12 cellular contexts compared by ENCODE assay signal in genomic region chr20:41171736-41172295, GRCh38. TPM values are rescaled to one million over a fixed set of nuclear protein-coding genes. Genes with fewer than 3 reads are reported as not detected.
DNase-seq lines count a peak whose midpoint lies in the region; ATAC-seq and TF ChIP-seq lines count a peak whose summit lies in the region.
"Had no signal": no experiment of that assay in that cellular context is flagged by ENCODE, and none has a peak within 500 bp of the region (broad histone marks: within the 10 kb centered on the region; RNA-seq: fewer than 3 reads in every experiment).

No MANE protein-coding gene starts in this region.

- H3K23me2 ChIP-seq in H9 (ENCODE audit: insufficient read length, low read depth, low read length, poor library complexity, severe bottlenecking): no peaks in the 10 kb centered on the region

- H2BK15ac ChIP-seq in H9 (ENCODE audit: low read depth, low read length): no peak overlapping the region

- no CpG with 5 or more reads among the region's 3 CpGs for WGBS in H9 (ENCODE audit: extremely low coverage, insufficient read length, low lambda C conversion rate)

- H4K8ac ChIP-seq in H9 (replicated peaks; ENCODE audit: insufficient read length, low read depth, low read length): no peak overlapping the region

- H4K5ac ChIP-seq in H9 (ENCODE audit: insufficient read length, low read depth, low read length): no peak overlapping the region

- H3K9me3 ChIP-seq in H9 (ENCODE audit: control insufficient read depth, low read depth, low read length) (no peaks in the 10 kb centered on the region), skeletal muscle tissue (ENCODE audit: control insufficient read depth in 3 of 3, low read length in 3 of 3) (no peaks in the 10 kb centered on the region)

- H3K27me3 ChIP-seq in H9 (ENCODE audit: insufficient read depth, low read length) (no peaks in the 10 kb centered on the region), foreskin keratinocyte (no peaks in the 10 kb centered on the region), skeletal muscle tissue (ENCODE audit: control insufficient read depth in 3 of 3, insufficient read depth in 3 of 3, low read length in 3 of 3) (no peaks in the 10 kb centered on the region)

- H3K27ac ChIP-seq in H9 (ENCODE audit: insufficient read length, low read depth, low read length) (no peak overlapping the region), foreskin keratinocyte (no peak overlapping the region), skeletal muscle tissue (ENCODE audit: low read depth, low read length) (peak overlapping the region; percentile 39)

- H3K36me3 ChIP-seq in skeletal muscle tissue (ENCODE audit: control insufficient read depth in 3 of 3, insufficient read depth in 3 of 3, low read length in 3 of 3): peaks cover 51 to 64% (median 59%) of the 10 kb centered on the region in 3 donors

- H2BK12ac ChIP-seq in H9 (ENCODE audit: insufficient read length, low read depth, low read length): no peak overlapping the region

- TF ChIP-seq CTCF in H9 (conservative IDR thresholded peaks at IDR 0.05): no peak
- no peak for TF ChIP-seq CTCF in foreskin keratinocyte (conservative IDR thresholded peaks at IDR 0.05)

- H3K9ac ChIP-seq in H9 (ENCODE audit: extremely low read depth, insufficient read length, low read length) (no peak overlapping the region), skeletal muscle tissue (ENCODE audit: low read depth in 1 of 3, low read length in 3 of 3) (peak overlapping the region; percentile 4 to 40 (median 28))

- no peak overlapping the region for H3K4me2 ChIP-seq in H9 (ENCODE audit: insufficient read depth, insufficient read length, low read length)

- no peak overlapping the region for H4K91ac ChIP-seq in H9 (ENCODE audit: insufficient read length, low read depth, low read length)

- H3K4me3 ChIP-seq in skeletal muscle tissue (ENCODE audit: low read length in 3 of 3): no peak overlapping the region

- H3K79me1 ChIP-seq in H9 (ENCODE audit: insufficient read depth, low read depth, low read length, poor library complexity, severe bottlenecking): no peaks in the 10 kb centered on the region

- no peaks in the 10 kb centered on the region for H3K4me1 ChIP-seq in H9 (ENCODE audit: insufficient read depth, low read length)
- peaks cover 12% of the 10 kb centered on the region for H3K4me1 ChIP-seq in foreskin keratinocyte
- peaks cover 42 to 51% (median 50%) of the 10 kb centered on the region in 3 donors for H3K4me1 ChIP-seq in skeletal muscle tissue (ENCODE audit: control insufficient read depth in 3 of 3, insufficient read depth in 3 of 3, low read length in 3 of 3)

- H3K36me3 Mint-ChIP-seq in H9 (ENCODE audit: insufficient read depth in 1 of 3, low read depth in 3 of 3): peaks cover 59 to 95% (median 89%) of the 10 kb centered on the region in 3 experiments; a peak in 6 of 7 replicates
- peaks cover 99% of the 10 kb centered on the region for H3K36me3 Mint-ChIP-seq in activated T-cell treated with anti-CD3 and anti-CD28 coated beads, Interleukin-2, amount 50 U/mL, for 24 hours (ENCODE audit: low read depth)

- no peak overlapping the region for H3T11ph ChIP-seq in H9 (ENCODE audit: low read length)

- no peak overlapping the region for H3K56ac ChIP-seq in H9 (ENCODE audit: insufficient read length, low read depth, low read length)

- no peaks in the 10 kb centered on the region for H3K79me2 ChIP-seq in H9 (ENCODE audit: insufficient read depth, low read length)

- H3K27ac Mint-ChIP-seq in H9: peak overlapping the region in 1 of 3 experiments; percentile 66; a peak in 3 of 7 replicates
- H3K27ac Mint-ChIP-seq in activated T-cell treated with anti-CD3 and anti-CD28 coated beads, Interleukin-2, amount 50 U/mL, for 24 hours: peak overlapping the region; percentile 88
- H3K27ac Mint-ChIP-seq: mesothelial cell of epicardium had no signal

- no peaks in the 10 kb centered on the region for H3K9me3 Mint-ChIP-seq in H9
- no peaks in the 10 kb centered on the region for H3K9me3 Mint-ChIP-seq in activated T-cell treated with anti-CD3 and anti-CD28 coated beads, Interleukin-2, amount 50 U/mL, for 24 hours
- H3K9me3 Mint-ChIP-seq: mesothelial cell of epicardium had no signal

- H3K27me3 Mint-ChIP-seq in H9 (ENCODE audit: low read depth): no peaks in the 10 kb centered on the region
- H3K27me3 Mint-ChIP-seq in activated T-cell treated with anti-CD3 and anti-CD28 coated beads, Interleukin-2, amount 50 U/mL, for 24 hours: no peaks in the 10 kb centered on the region

- peak; percentile 6 for ATAC-seq in foreskin keratinocyte

- DNase-seq in H9 (peak; percentile 10), foreskin keratinocyte (peak in 1 of 2 donors; percentile 25), NCI-H187 (lab: John Stamatoyannopoulos, UW) (no peak), SKM-1 (lab: John Stamatoyannopoulos, UW; ENCODE audit: unreplicated experiment) (no peak), midbrain (lab: John Stamatoyannopoulos, UW) (no peak), retina (no peak)
- peak; percentile 28 for DNase-seq in activated T-cell treated with anti-CD3 and anti-CD28 coated beads, Interleukin-2, amount 50 U/mL, for 24 hours
- DNase-seq: amniotic stem cell, DMS153, NCI-H510A had no signal

- no peak overlapping the region for H3K18ac ChIP-seq in H9 (ENCODE audit: insufficient read length, low read depth, low read length)

- H2BK120ac ChIP-seq in H9 (ENCODE audit: low read depth, low read length, poor library complexity, severe bottlenecking): no peak overlapping the region

- no peaks in the 10 kb centered on the region for H4K20me1 ChIP-seq in H9 (ENCODE audit: control insufficient read depth, insufficient read depth, insufficient read length)

- H2AFZ ChIP-seq in H9 (ENCODE audit: low read length): no peak overlapping the region

- peaks cover 4 to 18% of the 10 kb centered on the region in 2 experiments; a peak in 3 of 4 replicates for H3K4me1 Mint-ChIP-seq in H9
- H3K4me1 Mint-ChIP-seq in activated T-cell treated with anti-CD3 and anti-CD28 coated beads, Interleukin-2, amount 50 U/mL, for 24 hours (ENCODE audit: low read depth): peaks cover 23% of the 10 kb centered on the region
- H3K4me1 Mint-ChIP-seq: mesothelial cell of epicardium had no signal

- no peak overlapping the region for H3K23ac ChIP-seq in H9 (ENCODE audit: insufficient read length, low read depth, low read length)

- no peak overlapping the region; a peak in 1 of 5 replicates for H3K4me3 Mint-ChIP-seq in H9
- no peak overlapping the region for H3K4me3 Mint-ChIP-seq in activated T-cell treated with anti-CD3 and anti-CD28 coated beads, Interleukin-2, amount 50 U/mL, for 24 hours
- H3K4me3 Mint-ChIP-seq: mesothelial cell of epicardium had no signal

- H3K4ac ChIP-seq in H9 (ENCODE audit: low read depth, low read length): no peak overlapping the region

- H2BK5ac ChIP-seq in H9 (ENCODE audit: insufficient read length, low read length): no peak overlapping the region

- H2BK20ac ChIP-seq in H9 (ENCODE audit: low read depth, low read length, poor library complexity, severe bottlenecking): no peak overlapping the region

- no peak overlapping the region for H3K14ac ChIP-seq in H9 (ENCODE audit: insufficient read depth, low read length)

- no peak overlapping the region for H2AK5ac ChIP-seq in H9 (ENCODE audit: insufficient read length, low read length)

RNA-seq across cellular contexts. Expression of gene PLCG1, which starts 34.5 kb away (rescaled TPM):
- total RNA-seq in H9 (2021): 161 and 171 TPM in 2 replicates
- total RNA-seq in foreskin keratinocyte: 53.5 and 58.9 TPM in 2 replicates
- polyA plus RNA-seq in foreskin keratinocyte: 25.1 and 29.0 TPM in 2 replicates
- total RNA-seq in skeletal muscle tissue: 66.3 TPM

Comparison
In these comparisons a context has a peak if more than half of its experiments do, and no peak if none do; other contexts are left out.
1. DNase-seq: peak in H9 (single experiment) and activated T-cell treated with anti-CD3 and anti-CD28 coated beads, Interleukin-2, amount 50 U/mL, for 24 hours (single experiment); none in NCI-H187 (0 of 2), SKM-1 (single experiment), midbrain (single experiment) and retina (single experiment).